In the genomic region with DNA sequence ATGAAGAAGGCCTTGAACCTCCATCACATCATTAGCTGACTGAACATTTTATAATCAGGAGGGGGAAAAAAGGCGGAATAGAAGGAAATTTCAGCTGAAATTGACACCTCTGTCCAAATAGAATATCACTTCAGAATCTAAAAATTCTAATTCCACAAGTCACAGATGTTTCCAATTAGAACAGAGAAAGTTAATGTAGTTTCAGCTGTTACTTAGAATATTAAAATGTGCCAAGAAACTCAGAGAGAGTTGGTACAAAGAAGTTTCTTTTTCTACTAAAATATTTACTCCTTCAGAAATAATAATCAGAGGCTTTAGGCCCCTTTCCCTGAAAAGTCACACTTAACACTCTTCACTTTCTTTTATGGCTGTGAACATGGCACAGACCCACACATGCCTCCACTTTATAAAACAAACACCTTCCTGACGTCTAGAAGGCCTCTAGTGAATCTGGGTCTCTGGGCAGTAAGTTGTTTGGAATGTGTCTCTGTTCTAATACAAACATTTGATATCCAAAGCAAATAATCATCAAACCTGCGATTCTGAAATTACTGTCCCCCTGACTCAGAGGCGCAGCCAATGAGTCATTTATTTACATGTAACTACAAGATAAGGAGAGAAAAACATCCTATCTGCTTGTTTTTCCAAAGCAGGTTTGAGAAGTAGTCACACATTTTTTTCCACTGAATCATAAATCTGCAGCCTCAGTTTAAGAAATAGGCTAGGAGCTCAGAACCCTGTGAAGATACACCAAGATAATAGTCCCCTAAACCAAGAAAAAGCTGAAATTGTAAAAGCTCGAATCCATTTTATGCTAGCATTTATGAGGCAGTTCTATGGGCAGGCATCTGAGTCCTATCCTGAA, we compare ENCODE assay signal across 8 cellular contexts.
DNase-seq lines count a peak whose midpoint lies in the region; ATAC-seq and TF ChIP-seq lines count a peak whose summit lies in the region.

No MANE protein-coding gene starts in this region.

- peaks cover 0 to 2% of the 10 kb centered on the region in 2 donors for H3K9me3 Mint-ChIP-seq in effector memory CD8-positive, alpha-beta T cell

- no peak overlapping the region for H3K4me3 ChIP-seq in prostate gland

- peaks cover 11 to 34% of the 10 kb centered on the region in 2 donors for H3K27me3 Mint-ChIP-seq in effector memory CD8-positive, alpha-beta T cell

- H3K36me3 ChIP-seq in prostate gland: no peaks in the 10 kb centered on the region

- no peaks in the 10 kb centered on the region for H3K4me1 Mint-ChIP-seq in effector memory CD8-positive, alpha-beta T cell (ENCODE audit: low read depth in 2 of 2)

- peak overlapping the region; percentile 21 to 57 for H3K27ac ChIP-seq in prostate gland

- no peaks in the 10 kb centered on the region for H3K36me3 Mint-ChIP-seq in effector memory CD8-positive, alpha-beta T cell (ENCODE audit: insufficient read depth)

- no peaks in the 10 kb centered on the region for H3K4me1 ChIP-seq in prostate gland (replicated peaks)

- intact Hi-C loops in prostate gland (cut with DNase I): no loop called here

- WGBS in prostate gland: 22% methylated on average over 5 of the region's 5 CpGs

- H3K27me3 ChIP-seq in prostate gland (replicated peaks; ENCODE audit: insufficient read depth): no peaks in the 10 kb centered on the region

- ATAC-seq in HG03354 (IDR thresholded peaks at IDR 0.05; ENCODE audit: poor library complexity, severe bottlenecking, unreplicated experiment): no peak
- no peak for ATAC-seq in GM21737 (IDR thresholded peaks at IDR 0.05; ENCODE audit: unreplicated experiment)
- ATAC-seq in effector memory CD8-positive, alpha-beta T cell (replicated peaks): no peak

- no peak for TF ChIP-seq CTCF in prostate gland (IDR thresholded peaks at IDR 0.05)

- no peak overlapping the region for H3K4me3 Mint-ChIP-seq in effector memory CD8-positive, alpha-beta T cell

- TF ChIP-seq POLR2A in prostate gland (IDR thresholded peaks at IDR 0.05): no peak

- H3K9me3 ChIP-seq in prostate gland: no peaks in the 10 kb centered on the region

- H3K27ac Mint-ChIP-seq in effector memory CD8-positive, alpha-beta T cell: no peak overlapping the region

- DNase-seq in ELR (ENCODE audit: low read depth) (peak; percentile 99), RPMI7951 (ENCODE audit: low read depth) (peak; percentile 93), fibroblast of peridontal ligament (ENCODE audit: extremely low read depth) (peak; percentile 73), prostate gland (ENCODE audit: low spot score) (no peak), epidermal melanocyte (ENCODE audit: insufficient read length, low spot score) (no peak)
- no peak for DNase-seq in effector memory CD8-positive, alpha-beta T cell

Comparison
In these comparisons a context has a peak if more than half of its experiments do, and no peak if none do; other contexts are left out.
1. DNase-seq: peak in ELR (single experiment), RPMI7951 (single experiment) and fibroblast of peridontal ligament (single experiment); none in prostate gland (single experiment), epidermal melanocyte (single experiment) and effector memory CD8-positive, alpha-beta T cell (0 of 3).